10 cellular contexts compared by ENCODE assay signal in the genomic region with DNA sequence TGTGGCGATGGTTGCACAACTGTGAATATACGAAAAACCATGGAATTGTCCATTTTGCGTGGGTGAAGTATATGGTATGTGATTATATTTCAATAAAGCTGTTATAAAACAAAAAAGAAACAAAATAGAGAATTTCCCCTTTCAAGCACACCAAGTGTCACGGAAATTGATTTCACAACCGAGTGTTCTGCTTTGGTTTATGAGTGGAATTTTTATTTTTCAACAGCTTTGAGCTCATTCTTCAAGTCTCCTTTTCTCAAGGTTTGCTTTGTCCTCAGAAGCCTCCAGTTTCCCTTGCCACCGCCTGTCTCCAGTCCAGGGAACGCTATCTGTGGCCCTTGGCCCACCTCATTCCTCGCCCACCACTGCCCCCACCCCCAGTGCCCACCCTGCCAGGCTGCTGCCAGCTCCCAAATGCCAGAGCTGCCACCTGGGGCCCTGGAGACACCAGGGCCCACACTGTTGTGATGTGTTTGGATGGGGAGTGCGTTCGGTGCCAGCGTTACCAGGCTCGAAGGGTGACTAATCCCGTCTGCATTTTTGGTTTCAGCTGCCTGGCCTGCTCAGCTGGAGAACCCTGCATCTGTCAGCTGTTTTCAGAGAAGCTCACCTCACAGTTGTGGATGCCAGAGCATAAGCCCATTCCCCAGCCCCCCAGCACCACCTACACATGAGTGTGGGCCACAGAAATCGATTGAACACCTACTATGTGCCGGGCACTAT.
DNase-seq lines count a peak whose midpoint lies in the region; ATAC-seq, FAIRE-seq and TF ChIP-seq lines count a peak whose summit lies in the region.
"Had no signal": no experiment of that assay in that cellular context is flagged by ENCODE, and none has a peak within 500 bp of the region (broad histone marks: within the 10 kb centered on the region; RNA-seq: fewer than 3 reads in every experiment).

No MANE protein-coding gene starts in this region.

- no peak for TF ChIP-seq CTCF in cardiac fibroblast (IDR thresholded peaks at IDR 0.05; ENCODE audit: low read depth, low read length)

- no peak overlapping the region for H3K4me3 ChIP-seq in cardiac fibroblast (replicated peaks in 1 of 2; ENCODE audit: low read depth in 2 of 2, low read length in 2 of 2)

- DNase-seq in SHP77 (lab: John Stamatoyannopoulos, UW) (peak; percentile 9 to 28), SHP77 treated with DMSO at 0.1 percent for 48 hours (lab: John Stamatoyannopoulos, UW) (no peak), cardiac fibroblast (ENCODE audit: low read depth in 2 of 2) (peak; percentile 91 to 96), medulla oblongata (ENCODE audit: extremely low spot score) (peak; percentile 20), urothelium cell line (ENCODE audit: low spot score) (peak; percentile 89), NCI-H345 treated with DMSO at 0.1 percent for 48 hours (lab: John Stamatoyannopoulos, UW; ENCODE audit: unreplicated experiment) (no peak)
- DNase-seq: CD4-positive, alpha-beta memory T cell had no signal

- peak; percentile 82 for FAIRE-seq in urothelium cell line (lab: Jason Lieb, UNC)

- ATAC-seq in HG03571 (IDR thresholded peaks at IDR 0.05; ENCODE audit: unreplicated experiment) (no peak), HG02970 (IDR thresholded peaks at IDR 0.05; ENCODE audit: low FRiP score, unreplicated experiment) (no peak)
- ATAC-seq: WTC11 had no signal

Comparison
In these comparisons a context has a peak if more than half of its experiments do, and no peak if none do; other contexts are left out.
1. DNase-seq: peak in SHP77 (2 of 2), cardiac fibroblast (2 of 2), medulla oblongata (single experiment) and urothelium cell line (single experiment); none in SHP77 treated with DMSO at 0.1 percent for 48 hours (single experiment) and NCI-H345 treated with DMSO at 0.1 percent for 48 hours (single experiment).